14 cellular contexts compared by ENCODE assay signal in the genomic region with DNA sequence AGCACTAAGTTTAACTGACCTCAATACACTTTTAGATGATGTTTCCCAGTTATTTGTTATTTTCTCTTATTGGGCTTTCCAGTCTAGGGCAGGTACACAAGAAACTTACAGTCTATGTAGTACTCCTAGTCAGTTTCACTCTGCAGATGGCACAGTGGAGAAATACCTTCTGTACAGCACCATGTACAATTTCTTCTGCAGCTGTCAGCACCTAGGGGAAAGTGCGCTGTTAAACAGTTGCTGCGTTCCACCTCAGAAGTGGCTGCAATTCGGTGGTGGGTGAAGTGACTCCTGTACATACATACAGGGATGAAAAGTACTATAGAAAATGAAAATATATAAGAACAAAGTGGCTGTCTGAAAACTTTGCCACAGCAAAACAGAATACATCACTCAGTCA. TPM values are rescaled to one million over a fixed set of nuclear protein-coding genes. Genes with fewer than 3 reads are reported as not detected.
A peak's percentile ranks its signal among the peaks of the same experiment; 100 is the strongest.
DNase-seq lines count a peak whose midpoint lies in the region; TF ChIP-seq lines count a peak whose summit lies in the region.
"Had no signal": no experiment of that assay in that cellular context is flagged by ENCODE, and none has a peak within 500 bp of the region (broad histone marks: within the 10 kb centered on the region; RNA-seq: fewer than 3 reads in every experiment).

No MANE protein-coding gene starts in this region.

- H3K36me3 Mint-ChIP-seq in nephron progenitor cell (ENCODE audit: low read depth) = no peaks in the 10 kb centered on the region
- H3K36me3 Mint-ChIP-seq: CD4-positive, CD25-positive, alpha-beta regulatory T cell had no signal

- DNase-seq in NCI-H2171 treated with DMSO at 0.1 percent for 48 hours (lab: John Stamatoyannopoulos, UW) = peak; percentile 5
- DNase-seq in NCI-H2171 (lab: John Stamatoyannopoulos, UW) = no peak
- peak; percentile 47 for DNase-seq in G401 (ENCODE audit: low spot score)
- DNase-seq in NCI-H524 (lab: John Stamatoyannopoulos, UW) = peak; percentile 51 to 74
- no peak for DNase-seq in nephron progenitor cell
- no peak for DNase-seq in DMS79 treated with DMSO at 0.1 percent for 48 hours (lab: John Stamatoyannopoulos, UW)
- DNase-seq in NCI-H1048 (lab: John Stamatoyannopoulos, UW) = no peak
- DNase-seq: 8988T; Calu3; CD4-positive, CD25-positive, alpha-beta regulatory T cell; DMS153; DND-41; GF-D8; IMR-90 had no signal

- in situ Hi-C loops in G401 (cut with HindIII; ENCODE audit: low sequenced_read_pairs) = no loop called here

- no peaks in the 10 kb centered on the region for H3K9me3 Mint-ChIP-seq in nephron progenitor cell

- peak overlapping the region; percentile 48 for H3K27ac Mint-ChIP-seq in nephron progenitor cell
- H3K27ac Mint-ChIP-seq: CD4-positive, CD25-positive, alpha-beta regulatory T cell had no signal

- H3K4me3 Mint-ChIP-seq in nephron progenitor cell = no peak overlapping the region
- H3K4me3 Mint-ChIP-seq: CD4-positive, CD25-positive, alpha-beta regulatory T cell had no signal

- H3K27me3 Mint-ChIP-seq in nephron progenitor cell (ENCODE audit: low read depth, poor library complexity) = no peaks in the 10 kb centered on the region
- H3K27me3 Mint-ChIP-seq: CD4-positive, CD25-positive, alpha-beta regulatory T cell had no signal

- no peak for TF ChIP-seq CTCF in nephron progenitor cell (IDR thresholded peaks at IDR 0.05)

- H3K4me1 Mint-ChIP-seq in nephron progenitor cell = no peaks in the 10 kb centered on the region
- H3K4me1 Mint-ChIP-seq: CD4-positive, CD25-positive, alpha-beta regulatory T cell had no signal

RNA-seq across cellular contexts. Expression of gene NOVA1, which starts 48.3 kb away (rescaled TPM):
- total RNA-seq in G401 (2014; rRNA removed; shearing (Covaris generic)) = 0.31 TPM in 1 of 2 replicates, not detected in the other
- total RNA-seq: Calu3 had no signal

Comparison
In these comparisons a context has a peak if more than half of its experiments do, and no peak if none do; other contexts are left out.
1. DNase-seq: peak in NCI-H2171 treated with DMSO at 0.1 percent for 48 hours (single experiment), G401 (single experiment) and NCI-H524 (2 of 2); none in NCI-H2171 (single experiment), nephron progenitor cell (single experiment), DMS79 treated with DMSO at 0.1 percent for 48 hours (single experiment) and NCI-H1048 (single experiment).